Comparison of ENCODE assay signal across 28 cellular contexts in genomic region chr3:133925960-133926735, GRCh38. TPM values are rescaled to one million over a fixed set of nuclear protein-coding genes. Genes with fewer than 3 reads are reported as not detected.
DNase-seq lines count a peak whose midpoint lies in the region; ATAC-seq and TF ChIP-seq lines count a peak whose summit lies in the region.
"Had no signal": no experiment of that assay in that cellular context is flagged by ENCODE, and none has a peak within 500 bp of the region (broad histone marks: within the 10 kb centered on the region; RNA-seq: fewer than 3 reads in every experiment).

No MANE protein-coding gene starts in this region.

- no peaks in the 10 kb centered on the region for H3K9me3 ChIP-seq in naive thymus-derived CD4-positive, alpha-beta T cell (ENCODE audit: control insufficient read depth in 2 of 3, low read length in 3 of 3)
- H3K9me3 ChIP-seq in vagina, result no peaks in the 10 kb centered on the region
- H3K9me3 ChIP-seq: A549, gastrocnemius medialis, spleen, tibial nerve had no signal

- no peak overlapping the region for H3K27ac Mint-ChIP-seq in activated naive CD8-positive, alpha-beta T cell treated with anti-CD3 and anti-CD28 coated beads, Interleukin-2, amount 10 ng/mL, durations not matched to agents 7 days and 5 days
- no peak overlapping the region for H3K27ac Mint-ChIP-seq in activated naive CD8-positive, alpha-beta T cell treated with anti-CD3 and anti-CD28 coated beads, Interleukin-2, amount 50 U/mL, for 24 hours
- H3K27ac Mint-ChIP-seq in brain, result no peak overlapping the region
- H3K27ac Mint-ChIP-seq in naive thymus-derived CD4-positive, alpha-beta T cell, result no peak overlapping the region
- H3K27ac Mint-ChIP-seq: activated CD4-positive, alpha-beta T cell treated with anti-CD3 and anti-CD28 coated beads for 36 hours; activated naive CD4-positive, alpha-beta T cell treated with anti-CD3 and anti-CD28 coated beads, Interleukin-2, amount 10 ng/mL, durations not matched to agents 7 days and 5 days; activated T-cell treated with anti-CD3 and anti-CD28 coated beads, Interleukin-2, amount 50 U/mL, for 72 hours; T-helper 2 cell treated with Interferon-gamma antibody and Interleukin-4, amounts not matched to agents 5 μg/mL and 100 μg/mL, for 36 hours had no signal

- no peak for ATAC-seq in activated naive CD8-positive, alpha-beta T cell treated with anti-CD3 and anti-CD28 coated beads, Interleukin-2, amount 10 ng/mL, durations not matched to agents 7 days and 5 days (ENCODE audit: low read depth)
- ATAC-seq in activated naive CD8-positive, alpha-beta T cell treated with anti-CD3 and anti-CD28 coated beads, Interleukin-2, amount 50 U/mL, for 24 hours, result no peak
- no peak for ATAC-seq in naive thymus-derived CD4-positive, alpha-beta T cell
- ATAC-seq in HG03039 (IDR thresholded peaks at IDR 0.05; ENCODE audit: unreplicated experiment), result no peak
- ATAC-seq: activated CD4-positive, alpha-beta T cell treated with anti-CD3 and anti-CD28 coated beads for 36 hours; left colon had no signal

- POLR2A ChIA-PET in activated naive CD8-positive, alpha-beta T cell treated with anti-CD3 and anti-CD28 coated beads, Interleukin-2, amount 10 ng/mL, durations not matched to agents 7 days and 5 days (lab: Charles Lee), result no interaction called here
- POLR2A ChIA-PET in naive thymus-derived CD4-positive, alpha-beta T cell (lab: Charles Lee), result no interaction called here

- no peak for TF ChIP-seq POLR2A in vagina (IDR thresholded peaks at IDR 0.05)

- no peaks in the 10 kb centered on the region for H3K36me3 ChIP-seq in naive thymus-derived CD4-positive, alpha-beta T cell (ENCODE audit: control insufficient read depth in 2 of 3, insufficient read depth in 3 of 3, low read length in 3 of 3)
- no peaks in the 10 kb centered on the region for H3K36me3 ChIP-seq in vagina
- H3K36me3 ChIP-seq: cardiac muscle cell, gastrocnemius medialis, spleen, tibial nerve had no signal

- CTCF ChIA-PET in naive thymus-derived CD4-positive, alpha-beta T cell (lab: Charles Lee), result interaction anchor here (0.6 to 1.4 kb wide), 2 partner anchors 14 to 106 kb away, joined by 3 read pairs; no protein-coding TSS in a partner anchor

- no peak overlapping the region for H3K27ac ChIP-seq in naive thymus-derived CD4-positive, alpha-beta T cell (ENCODE audit: low read depth, low read length)
- no peak overlapping the region for H3K27ac ChIP-seq in vagina
- H3K27ac ChIP-seq: cardiac muscle cell, gastrocnemius medialis, GM23248, tibial nerve had no signal

- peaks cover 0 to 3% of the 10 kb centered on the region in 2 donors for H3K27me3 ChIP-seq in naive thymus-derived CD4-positive, alpha-beta T cell (ENCODE audit: control insufficient read depth in 2 of 2, insufficient read depth in 2 of 2, low read length in 2 of 2)
- no peaks in the 10 kb centered on the region for H3K27me3 ChIP-seq in vagina
- H3K27me3 ChIP-seq: tibial nerve had no signal

- H3K36me3 Mint-ChIP-seq in activated naive CD8-positive, alpha-beta T cell treated with anti-CD3 and anti-CD28 coated beads, Interleukin-2, amount 10 ng/mL, durations not matched to agents 7 days and 5 days, result no peaks in the 10 kb centered on the region
- H3K36me3 Mint-ChIP-seq in activated naive CD8-positive, alpha-beta T cell treated with anti-CD3 and anti-CD28 coated beads, Interleukin-2, amount 50 U/mL, for 24 hours (ENCODE audit: low read depth), result no peaks in the 10 kb centered on the region
- no peaks in the 10 kb centered on the region for H3K36me3 Mint-ChIP-seq in brain
- H3K36me3 Mint-ChIP-seq in naive thymus-derived CD4-positive, alpha-beta T cell, result no peaks in the 10 kb centered on the region
- H3K36me3 Mint-ChIP-seq: activated naive CD4-positive, alpha-beta T cell treated with anti-CD3 and anti-CD28 coated beads, Interleukin-2, amount 10 ng/mL, durations not matched to agents 7 days and 5 days had no signal

- H3K4me3 Mint-ChIP-seq in activated naive CD8-positive, alpha-beta T cell treated with anti-CD3 and anti-CD28 coated beads, Interleukin-2, amount 10 ng/mL, durations not matched to agents 7 days and 5 days, result peak overlapping the region; percentile 21
- no peak overlapping the region for H3K4me3 Mint-ChIP-seq in activated naive CD8-positive, alpha-beta T cell treated with anti-CD3 and anti-CD28 coated beads, Interleukin-2, amount 50 U/mL, for 24 hours
- peak overlapping the region in 3 of 5 experiments; percentile 21 to 48 (median 35) for H3K4me3 Mint-ChIP-seq in brain
- peak overlapping the region; percentile 1 to 83 (median 42) for H3K4me3 Mint-ChIP-seq in naive thymus-derived CD4-positive, alpha-beta T cell
- H3K4me3 Mint-ChIP-seq: activated naive CD4-positive, alpha-beta T cell treated with anti-CD3 and anti-CD28 coated beads, Interleukin-2, amount 10 ng/mL, durations not matched to agents 7 days and 5 days had no signal

- H3K4me1 ChIP-seq in naive thymus-derived CD4-positive, alpha-beta T cell (ENCODE audit: control insufficient read depth in 2 of 2, insufficient read depth in 2 of 2, low read length in 2 of 2), result peaks cover 0 to 4% of the 10 kb centered on the region in 2 donors
- peaks cover 10% of the 10 kb centered on the region for H3K4me1 ChIP-seq in vagina
- H3K4me1 ChIP-seq: A549 had no signal

- no peak for DNase-seq in activated naive CD8-positive, alpha-beta T cell treated with anti-CD3 and anti-CD28 coated beads, Interleukin-2, amount 10 ng/mL, durations not matched to agents 7 days and 5 days
- DNase-seq in activated naive CD8-positive, alpha-beta T cell treated with anti-CD3 and anti-CD28 coated beads, Interleukin-2, amount 50 U/mL, for 24 hours, result no peak
- DNase-seq in naive thymus-derived CD4-positive, alpha-beta T cell, result no peak
- DNase-seq in vagina (ENCODE audit: extremely low spot score in 2 of 2) (peak; percentile 79 to 84), cerebellar cortex (ENCODE audit: low spot score) (no peak), NCI-H69 (lab: John Stamatoyannopoulos, UW) (no peak)
- DNase-seq: activated CD4-positive, alpha-beta T cell treated with anti-CD3 and anti-CD28 coated beads for 36 hours; activated naive CD4-positive, alpha-beta T cell treated with anti-CD3 and anti-CD28 coated beads, Interleukin-2, amount 10 ng/mL, durations not matched to agents 7 days and 5 days; activated T-cell treated with anti-CD3 and anti-CD28 coated beads, Interleukin-2, amount 50 U/mL, for 72 hours; aorta; COR-L47; cortex of kidney; gastrocnemius medialis; GM23248; left colon; NCI-H1092; NCI-H1930; NCI-H524 treated with DMSO at 0.1 percent for 48 hours; NK-92 treated with Interleukin-12 subunit alpha and Interleukin-12 subunit beta, amount 100 ng/mL, for 24 hours; PC-3; right cardiac atrium; spleen had no signal

- TF ChIP-seq CTCF in brain (conservative IDR thresholded peaks at IDR 0.05) (no peak), vagina (IDR thresholded peaks at IDR 0.05) (no peak)

- intact Hi-C loops in naive thymus-derived CD4-positive, alpha-beta T cell (cut with micrococcal nuclease), result loop anchor here (2.0 to 10.0 kb wide), 6 partner anchors 107 to 561 kb away; partner anchors contain the start of genes ANAPC13 (in 2 of the 2), CEP63 (in 2 of the 2) and CDV3 (in 1 of the 2)
- intact Hi-C loops in vagina (cut with DNase I), result loop anchor here (10.0 kb wide), 1 partner anchor 101 kb away; no protein-coding TSS in a partner anchor

- peaks cover 5% of the 10 kb centered on the region for H3K4me1 Mint-ChIP-seq in activated naive CD8-positive, alpha-beta T cell treated with anti-CD3 and anti-CD28 coated beads, Interleukin-2, amount 10 ng/mL, durations not matched to agents 7 days and 5 days
- peaks cover 9% of the 10 kb centered on the region for H3K4me1 Mint-ChIP-seq in activated naive CD8-positive, alpha-beta T cell treated with anti-CD3 and anti-CD28 coated beads, Interleukin-2, amount 50 U/mL, for 24 hours
- peaks cover 15% of the 10 kb centered on the region for H3K4me1 Mint-ChIP-seq in brain
- peaks cover 4 to 14% (median 5%) of the 10 kb centered on the region in 7 donors for H3K4me1 Mint-ChIP-seq in naive thymus-derived CD4-positive, alpha-beta T cell

- peaks cover 34% of the 10 kb centered on the region for H3K27me3 Mint-ChIP-seq in activated naive CD8-positive, alpha-beta T cell treated with anti-CD3 and anti-CD28 coated beads, Interleukin-2, amount 10 ng/mL, durations not matched to agents 7 days and 5 days
- peaks cover 12% of the 10 kb centered on the region for H3K27me3 Mint-ChIP-seq in activated naive CD8-positive, alpha-beta T cell treated with anti-CD3 and anti-CD28 coated beads, Interleukin-2, amount 50 U/mL, for 24 hours
- peaks cover 12% of the 10 kb centered on the region for H3K27me3 Mint-ChIP-seq in brain
- H3K27me3 Mint-ChIP-seq in naive thymus-derived CD4-positive, alpha-beta T cell, result peaks cover 9 to 33% (median 10%) of the 10 kb centered on the region in 5 donors

- no peaks in the 10 kb centered on the region for H3K9me3 Mint-ChIP-seq in activated naive CD8-positive, alpha-beta T cell treated with anti-CD3 and anti-CD28 coated beads, Interleukin-2, amount 10 ng/mL, durations not matched to agents 7 days and 5 days
- H3K9me3 Mint-ChIP-seq in activated naive CD8-positive, alpha-beta T cell treated with anti-CD3 and anti-CD28 coated beads, Interleukin-2, amount 50 U/mL, for 24 hours, result no peaks in the 10 kb centered on the region
- H3K9me3 Mint-ChIP-seq in brain, result peaks cover 0 to 3% (median 0%) of the 10 kb centered on the region in 5 experiments
- no peaks in the 10 kb centered on the region for H3K9me3 Mint-ChIP-seq in naive thymus-derived CD4-positive, alpha-beta T cell
- H3K9me3 Mint-ChIP-seq: activated naive CD4-positive, alpha-beta T cell treated with anti-CD3 and anti-CD28 coated beads, Interleukin-2, amount 10 ng/mL, durations not matched to agents 7 days and 5 days; activated T-cell treated with anti-CD3 and anti-CD28 coated beads, Interleukin-2, amount 50 U/mL, for 72 hours; T-helper 2 cell treated with Interferon-gamma antibody and Interleukin-4, amounts not matched to agents 5 μg/mL and 100 μg/mL, for 36 hours had no signal

- no peak overlapping the region for H3K4me3 ChIP-seq in naive thymus-derived CD4-positive, alpha-beta T cell (ENCODE audit: low read length)
- H3K4me3 ChIP-seq in vagina, result no peak overlapping the region

RNA-seq across cellular contexts. Expression of gene RAB6B, which starts 30.5 kb away (rescaled TPM):
- total RNA-seq in activated naive CD8-positive, alpha-beta T cell treated with anti-CD3 and anti-CD28 coated beads, Interleukin-2, amount 10 ng/mL, durations not matched to agents 7 days and 5 days, result under 1 TPM; 0.39 to 0.40 TPM
- polyA plus RNA-seq in brain (ENCODE audit: insufficient read depth, low read depth, low replicate concordance), result 57.4 TPM
- 1 to 10 TPM in 1 of 5 experiments, under 1 TPM in 1, not detected in 3; 0.17 to 1.2 TPM for total RNA-seq in naive thymus-derived CD4-positive, alpha-beta T cell
- under 1 TPM; 0.14 to 0.26 TPM for polyA plus RNA-seq in naive thymus-derived CD4-positive, alpha-beta T cell
- total RNA-seq in vagina, result 3.7 TPM

Comparison
In these comparisons a context has a peak if more than half of its experiments do, and no peak if none do; other contexts are left out.
1. DNase-seq: peak in vagina (2 of 2); none in activated naive CD8-positive, alpha-beta T cell treated with anti-CD3 and anti-CD28 coated beads, Interleukin-2, amount 10 ng/mL, durations not matched to agents 7 days and 5 days (single experiment), activated naive CD8-positive, alpha-beta T cell treated with anti-CD3 and anti-CD28 coated beads, Interleukin-2, amount 50 U/mL, for 24 hours (single experiment), naive thymus-derived CD4-positive, alpha-beta T cell (0 of 9), cerebellar cortex (single experiment) and NCI-H69 (single experiment).